In the genomic region with DNA sequence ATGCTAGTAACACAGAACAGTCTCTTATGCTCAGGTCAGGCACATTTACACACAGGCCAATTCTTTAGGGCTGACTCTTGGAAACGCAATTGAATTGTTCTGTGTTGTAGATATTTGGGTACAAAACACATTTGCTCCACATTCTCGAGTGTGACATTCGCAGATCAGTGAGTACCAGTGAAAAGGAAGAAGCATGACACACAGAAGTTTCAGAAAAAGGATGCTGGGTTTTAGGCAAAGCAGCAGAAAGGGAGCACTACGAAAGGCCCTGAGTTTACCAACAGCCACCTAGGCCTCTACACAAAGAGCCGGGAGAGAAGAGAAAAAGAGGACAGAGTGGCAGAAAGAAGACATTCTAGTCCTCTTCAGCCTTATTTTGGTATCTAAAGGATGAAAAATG, we compare ENCODE assay signal across 11 cellular contexts.
DNase-seq lines count a peak whose midpoint lies in the region; ATAC-seq and TF ChIP-seq lines count a peak whose summit lies in the region.
"Had no signal": no experiment of that assay in that cellular context is flagged by ENCODE, and none has a peak within 500 bp of the region (broad histone marks: within the 10 kb centered on the region; RNA-seq: fewer than 3 reads in every experiment).

No MANE protein-coding gene starts in this region.

- intact Hi-C loops in activated B cell treated with CpG ODN at 0.5 μM for 24 hours (cut with micrococcal nuclease): loop anchor here (1.0 to 5.0 kb wide), 5 partner anchors 62 to 1018 kb away; no protein-coding TSS in a partner anchor

- no peaks in the 10 kb centered on the region for H3K36me3 Mint-ChIP-seq in activated B cell treated with CpG ODN at 0.5 μM for 24 hours (ENCODE audit: low read depth)

- H3K27me3 ChIP-seq in parathyroid adenoma (ENCODE audit: control insufficient read depth, insufficient read depth, low read length): no peaks in the 10 kb centered on the region

- no peaks in the 10 kb centered on the region for H3K36me3 ChIP-seq in parathyroid adenoma (ENCODE audit: control insufficient read depth, insufficient read depth, low read length)

- CTCF ChIA-PET in activated B cell treated with CpG ODN at 0.5 μM for 24 hours (lab: Charles Lee): no interaction called here

- no peak for TF ChIP-seq CTCF in activated B cell treated with CpG ODN at 0.5 μM for 24 hours (IDR thresholded peaks at IDR 0.05)
- TF ChIP-seq CTCF in parathyroid adenoma (IDR thresholded peaks at IDR 0.05): no peak
- TF ChIP-seq CTCF in GM13977 (IDR thresholded peaks at IDR 0.05; ENCODE audit: extremely low read depth, insufficient read depth, missing control alignments): no peak

- no peaks in the 10 kb centered on the region for H3K9me3 ChIP-seq in parathyroid adenoma (ENCODE audit: control insufficient read depth, low read length)

- no peak overlapping the region for H3K4me3 ChIP-seq in parathyroid adenoma (ENCODE audit: low read depth, low read length)
- H3K4me3 ChIP-seq: K562 had no signal

- ATAC-seq in GM18867 (IDR thresholded peaks at IDR 0.05; ENCODE audit: unreplicated experiment): peak; percentile 55
- ATAC-seq in HG02623 (IDR thresholded peaks at IDR 0.05; ENCODE audit: unreplicated experiment): peak; percentile 29
- ATAC-seq in activated B cell treated with CpG ODN at 0.5 μM for 24 hours (ENCODE audit: low read depth): peak; percentile 52
- no peak for ATAC-seq in esophagus mucosa
- ATAC-seq: K562 had no signal

- no peak for DNase-seq in activated B cell treated with CpG ODN at 0.5 μM for 24 hours
- no peak for DNase-seq in GM13977 (ENCODE audit: low spot score)
- DNase-seq in NCI-H526 treated with DMSO at 0.1 percent for 48 hours (lab: John Stamatoyannopoulos, UW): no peak
- DNase-seq: activated CD4-positive, alpha-beta T cell treated with anti-CD3 and anti-CD28 coated beads for 4 hours; DMS153; NCI-H446 had no signal

- H3K27ac ChIP-seq in parathyroid adenoma: no peak overlapping the region

- peak overlapping the region; percentile 29 for H3K4me3 Mint-ChIP-seq in activated B cell treated with CpG ODN at 0.5 μM for 24 hours

- H2AFZ ChIP-seq in parathyroid adenoma: peak overlapping the region; percentile 34

- H3K79me2 ChIP-seq in parathyroid adenoma: no peaks in the 10 kb centered on the region

- H3K9ac ChIP-seq in parathyroid adenoma: no peak overlapping the region

- peak overlapping the region; percentile 93 for H3K27ac Mint-ChIP-seq in activated B cell treated with CpG ODN at 0.5 μM for 24 hours

- POLR2A ChIA-PET in activated B cell treated with CpG ODN at 0.5 μM for 24 hours (lab: Charles Lee): interaction anchor here (0.8 to 13.3 kb wide), 6 partner anchors 36 to 254 kb away, joined by 3 to 346 read pairs (median 4); a partner anchor contains a TSS

- H3K4me1 ChIP-seq in parathyroid adenoma: peaks cover 6% of the 10 kb centered on the region

- H3K9me3 Mint-ChIP-seq in activated B cell treated with CpG ODN at 0.5 μM for 24 hours: peaks cover 3% of the 10 kb centered on the region

- in situ Hi-C loops in GM13977 (cut with MboI; ENCODE audit: low pct_unique_long_range_greater_than_20kb, low sequenced_read_pairs, unreplicated experiment): loop anchor here (25.0 kb wide), 1 partner anchor 1013 kb away; no protein-coding TSS in a partner anchor

- H3K4me1 Mint-ChIP-seq in activated B cell treated with CpG ODN at 0.5 μM for 24 hours: peaks cover 89% of the 10 kb centered on the region

- no peaks in the 10 kb centered on the region for H3K27me3 Mint-ChIP-seq in activated B cell treated with CpG ODN at 0.5 μM for 24 hours

- no peak overlapping the region for H3K4me2 ChIP-seq in parathyroid adenoma (ENCODE audit: low read length)
